ENCODE assay signal across 9 cellular contexts in the genomic region with DNA sequence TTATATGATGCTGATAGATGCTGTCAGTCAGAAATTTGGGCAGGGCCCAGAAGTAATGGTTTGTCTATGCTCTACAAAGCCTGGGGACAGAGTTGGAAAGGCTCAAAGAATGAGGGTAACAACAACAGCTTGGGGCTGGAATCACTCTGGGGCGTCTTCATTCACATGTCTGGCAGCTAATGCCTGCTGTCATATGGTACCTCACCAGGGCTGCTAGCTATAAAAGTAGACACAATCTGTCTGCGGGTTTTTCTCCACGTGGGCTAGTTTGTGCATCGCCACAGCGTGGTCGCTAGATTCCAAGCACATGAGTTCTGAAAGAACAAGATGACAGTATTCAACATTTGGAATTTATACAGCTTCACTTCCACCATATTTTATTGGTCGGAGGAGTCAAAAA.
"Had no signal": no experiment of that assay in that cellular context is flagged by ENCODE, and none has a peak within 500 bp of the region (broad histone marks: within the 10 kb centered on the region; RNA-seq: fewer than 3 reads in every experiment).

No MANE protein-coding gene starts in this region.

- H2AFZ ChIP-seq: GM23338 had no signal

- FAIRE-seq: H1, H54, HTR-8/SVneo, K562 had no signal

- H3K4me3 ChIP-seq: GM23338, K562 had no signal

- DNase-seq: H9, HCEC 1CT, IMR-90, KG1 had no signal

- H3K4me2 ChIP-seq: GM23338 had no signal

- ATAC-seq: GM23338, K562 had no signal
